17 cellular contexts compared by ENCODE assay signal in genomic region chr22:50625131-50625567, GRCh38.
"Had no signal": no experiment of that assay in that cellular context is flagged by ENCODE, and none has a peak within 500 bp of the region (broad histone marks: within the 10 kb centered on the region; RNA-seq: fewer than 3 reads in every experiment).

No MANE protein-coding gene starts in this region.

- H3K36me3 ChIP-seq: ovary had no signal

- H3K27ac ChIP-seq: foreskin keratinocyte, left ventricle myocardium inferior, ovary, testis had no signal

- H3K27me3 ChIP-seq: foreskin keratinocyte, ovary, testis had no signal

- H3K9me3 ChIP-seq: left ventricle myocardium inferior, ovary, testis had no signal

- H3K4me3 Mint-ChIP-seq: activated CD8-positive, alpha-beta T cell treated with anti-CD3 and anti-CD28 coated beads for 36 hours; neural crest cell; stimulated activated naive CD8-positive, alpha-beta T cell treated with anti-CD3 and anti-CD28 coated beads, Interleukin-15, Interleukin-2, amounts not matched to agents 100 ng/mL and 50 ng/mL, for 24 hours had no signal

- H3K4me3 ChIP-seq: ovary, testis had no signal

- FAIRE-seq: astrocyte, colon, endothelial cell of umbilical vein, islet of Langerhans, urothelium cell line had no signal

- H3K27ac Mint-ChIP-seq: stimulated activated naive CD8-positive, alpha-beta T cell treated with anti-CD3 and anti-CD28 coated beads, Interleukin-15, Interleukin-2, amounts not matched to agents 100 ng/mL and 50 ng/mL, for 24 hours; T-helper 2 cell treated with Interferon-gamma antibody and Interleukin-4, amounts not matched to agents 5 μg/mL and 100 μg/mL, for 36 hours had no signal

- ATAC-seq: activated CD8-positive, alpha-beta T cell treated with anti-CD3 and anti-CD28 coated beads for 36 hours; foreskin keratinocyte had no signal

- DNase-seq: activated CD8-positive, alpha-beta T cell treated with anti-CD3 and anti-CD28 coated beads for 36 hours; effector CD4-positive, alpha-beta T cell; foreskin keratinocyte; left ventricle myocardium inferior; mesendoderm; ovary; stimulated activated CD4-positive, alpha-beta T cell treated with anti-CD3 and anti-CD28 coated beads, Interleukin-4, amount 100 ng/mL, for 1 hour; stimulated activated CD8-positive, alpha-beta memory T cell treated with anti-CD3 and anti-CD28 coated beads, Interleukin-4, amount 100 ng/mL, for 48 hours had no signal

- H3K27me3 Mint-ChIP-seq: activated CD8-positive, alpha-beta T cell treated with anti-CD3 and anti-CD28 coated beads for 36 hours; stimulated activated naive CD8-positive, alpha-beta T cell treated with anti-CD3 and anti-CD28 coated beads, Interleukin-15, Interleukin-2, amounts not matched to agents 100 ng/mL and 50 ng/mL, for 24 hours had no signal

- H3K9me3 Mint-ChIP-seq: activated CD8-positive, alpha-beta T cell treated with anti-CD3 and anti-CD28 coated beads for 36 hours; neural crest cell; stimulated activated naive CD8-positive, alpha-beta T cell treated with anti-CD3 and anti-CD28 coated beads, Interleukin-15, Interleukin-2, amounts not matched to agents 100 ng/mL and 50 ng/mL, for 24 hours; T-helper 2 cell treated with Interferon-gamma antibody and Interleukin-4, amounts not matched to agents 5 μg/mL and 100 μg/mL, for 36 hours had no signal
